ENCODE assay signal across 8 cellular contexts in the genomic region with DNA sequence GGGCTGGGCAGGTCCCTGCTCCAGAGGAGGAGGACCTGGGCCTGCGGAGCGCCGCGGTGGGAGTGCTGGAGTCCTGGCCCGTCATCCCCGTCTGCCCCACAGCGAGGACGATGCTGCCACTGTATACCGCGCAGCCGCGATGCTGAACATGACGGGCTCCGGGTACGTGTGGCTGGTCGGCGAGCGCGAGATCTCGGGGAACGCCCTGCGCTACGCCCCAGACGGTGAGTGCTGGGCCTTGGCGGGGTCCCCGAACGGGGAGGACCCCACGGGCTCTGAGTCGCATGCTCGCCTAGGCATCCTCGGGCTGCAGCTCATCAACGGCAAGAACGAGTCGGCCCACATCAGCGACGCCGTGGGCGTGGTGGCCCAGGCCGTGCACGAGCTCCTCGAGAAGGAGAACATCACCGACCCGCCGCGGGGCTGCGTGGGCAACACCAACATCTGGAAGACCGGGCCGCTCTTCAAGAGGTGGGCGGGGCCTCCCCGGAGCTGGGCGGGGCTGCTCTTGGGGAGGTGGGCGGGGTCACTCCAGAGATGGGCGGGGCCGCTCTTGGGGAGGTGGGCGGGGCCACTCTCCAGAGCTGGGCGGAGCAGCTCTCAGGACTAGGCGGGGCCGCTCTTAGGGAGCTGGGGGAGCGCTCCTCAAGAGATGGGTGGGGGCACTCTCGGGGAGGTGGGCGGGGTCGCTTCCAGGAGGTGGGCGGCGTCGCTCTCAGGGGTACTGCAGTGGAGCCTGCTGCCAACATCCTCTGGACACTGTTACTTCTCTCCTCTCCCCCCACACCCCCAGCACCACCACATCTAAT. TPM values are rescaled to one million over a fixed set of nuclear protein-coding genes. Genes with fewer than 3 reads are reported as not detected.
DNase-seq lines count a peak whose midpoint lies in the region; ATAC-seq and TF ChIP-seq lines count a peak whose summit lies in the region.

No MANE protein-coding gene starts in this region.

- H3K4me1 Mint-ChIP-seq in natural killer cell: peaks cover 0 to 5% of the 10 kb centered on the region in 2 donors

- H3K4me3 ChIP-seq in upper lobe of right lung: no peak overlapping the region

- H3K27me3 ChIP-seq in upper lobe of right lung: peaks cover 64% of the 10 kb centered on the region

- intact Hi-C loops in natural killer cell (cut with micrococcal nuclease): no loop called here
- intact Hi-C loops in upper lobe of right lung (cut with DNase I): no loop called here

- H3K36me3 ChIP-seq in upper lobe of right lung: no peaks in the 10 kb centered on the region

- H3K27ac ChIP-seq in caudate nucleus (ENCODE audit: low read depth, low read length) (no peak overlapping the region), upper lobe of right lung (no peak overlapping the region)

- no peaks in the 10 kb centered on the region for H3K9me3 Mint-ChIP-seq in natural killer cell

- ATAC-seq in natural killer cell (peak; percentile 75 to 87 (median 87)), upper lobe of right lung (peak; percentile 80), GM18870 (IDR thresholded peaks at IDR 0.05; ENCODE audit: unreplicated experiment) (no peak)

- peak overlapping the region; percentile 68 for H3K4me3 Mint-ChIP-seq in natural killer cell

- no peak overlapping the region for H3K27ac Mint-ChIP-seq in natural killer cell

- DNase-seq in T-helper 9 cell (peak; percentile 45), caudate nucleus (lab: John Stamatoyannopoulos, UW) (peak in 40 of 61 donors; percentile 18 to 84 (median 62)), natural killer cell (peak; percentile 33), upper lobe of right lung (no peak), NCI-H510A (lab: John Stamatoyannopoulos, UW) (no peak), NCI-H187 treated with DMSO at 0.1 percent for 48 hours (lab: John Stamatoyannopoulos, UW) (no peak)

- H3K36me3 Mint-ChIP-seq in natural killer cell: no peaks in the 10 kb centered on the region

- peaks cover 19 to 24% of the 10 kb centered on the region in 2 donors for H3K27me3 Mint-ChIP-seq in natural killer cell (ENCODE audit: low read depth in 2 of 2)

- peak; percentile 43 for TF ChIP-seq POLR2A in GM18526 (IDR thresholded peaks at IDR 0.05; ENCODE audit: extremely low read depth, insufficient read length)

- H3K4me1 ChIP-seq in upper lobe of right lung: peaks cover 6% of the 10 kb centered on the region

- TF ChIP-seq CTCF in natural killer cell (IDR thresholded peaks at IDR 0.05) (no peak), upper lobe of right lung (IDR thresholded peaks at IDR 0.05) (no peak)

- H3K9me3 ChIP-seq in upper lobe of right lung: no peaks in the 10 kb centered on the region

RNA-seq across cellular contexts. Expression of a gene that starts 13.1 kb away (rescaled TPM):
- total RNA-seq in natural killer cell (not detected), upper lobe of right lung (not detected)

RNA-seq across cellular contexts. Expression of a gene that starts 15.1 kb away (rescaled TPM):
- not detected for total RNA-seq in natural killer cell
- total RNA-seq in upper lobe of right lung: not detected

RNA-seq across cellular contexts. Expression of a gene that starts 17.8 kb away (rescaled TPM):
- total RNA-seq in natural killer cell (not detected), upper lobe of right lung (0.64 TPM)

RNA-seq across cellular contexts. Expression of a gene that starts 31.6 kb away (rescaled TPM):
- total RNA-seq in natural killer cell: 100 to 1,000 TPM; 146 to 172 (median 171) TPM
- total RNA-seq in upper lobe of right lung: 51.4 TPM

RNA-seq across cellular contexts. Expression of a gene that starts 31.7 kb away (rescaled TPM):
- total RNA-seq in natural killer cell (10 to 100 TPM; 45.1 to 53.5 (median 52.2) TPM), upper lobe of right lung (55.5 TPM)

Comparison
In these comparisons a context has a peak if more than half of its experiments do, and no peak if none do; other contexts are left out.
1. DNase-seq: peak in T-helper 9 cell (single experiment), caudate nucleus (40 of 61) and natural killer cell (single experiment); none in upper lobe of right lung (single experiment), NCI-H510A (single experiment) and NCI-H187 treated with DMSO at 0.1 percent for 48 hours (single experiment).